ENCODE assay signal across 16 cellular contexts in genomic region chr5:131825404-131826013, GRCh38. TPM values are rescaled to one million over a fixed set of nuclear protein-coding genes. Genes with fewer than 3 reads are reported as not detected.
DNase-seq lines count a peak whose midpoint lies in the region; ATAC-seq and TF ChIP-seq lines count a peak whose summit lies in the region.
"Had no signal": no experiment of that assay in that cellular context is flagged by ENCODE, and none has a peak within 500 bp of the region (broad histone marks: within the 10 kb centered on the region; RNA-seq: fewer than 3 reads in every experiment).

No MANE protein-coding gene starts in this region.

- no peak for TF ChIP-seq CTCF in GM13977 (IDR thresholded peaks at IDR 0.05; ENCODE audit: extremely low read depth, insufficient read depth, missing control alignments)
- no peak for TF ChIP-seq CTCF in vagina (IDR thresholded peaks at IDR 0.05)

- no peak overlapping the region for H2AFZ ChIP-seq in trophoblast cell (ENCODE audit: insufficient read depth, low read length, poor library complexity)

- H3K27me3 ChIP-seq in trophoblast cell (ENCODE audit: insufficient read depth, low read length) (no peaks in the 10 kb centered on the region), vagina (no peaks in the 10 kb centered on the region)
- H3K27me3 ChIP-seq: MG63, neutrophil had no signal

- no peak overlapping the region for H3K23ac ChIP-seq in trophoblast cell (ENCODE audit: low read length)

- in situ Hi-C loops in GM13977 (cut with MboI; ENCODE audit: low pct_unique_long_range_greater_than_20kb, low sequenced_read_pairs, unreplicated experiment): no loop called here

- H3K4ac ChIP-seq in trophoblast cell (ENCODE audit: low read depth, low read length): no peak overlapping the region

- no peak overlapping the region for H2BK12ac ChIP-seq in trophoblast cell (ENCODE audit: low read length)

- H3K79me2 ChIP-seq in trophoblast cell (ENCODE audit: control insufficient read depth, insufficient read depth, low read length, poor library complexity): no peaks in the 10 kb centered on the region

- H3K4me3 ChIP-seq in trophoblast cell (ENCODE audit: low read depth, low read length): no peak overlapping the region
- H3K4me3 ChIP-seq in vagina: no peak overlapping the region
- H3K4me3 ChIP-seq: lung, MG63 had no signal

- H3K4me1 ChIP-seq in trophoblast cell (ENCODE audit: control insufficient read depth in 1 of 2, insufficient read depth in 2 of 2, low read length in 2 of 2): peaks cover 4 to 5% of the 10 kb centered on the region in 2 experiments
- H3K4me1 ChIP-seq in vagina: no peaks in the 10 kb centered on the region

- H3K79me1 ChIP-seq in trophoblast cell (ENCODE audit: low read length): no peaks in the 10 kb centered on the region

- intact Hi-C loops in vagina (cut with DNase I): no loop called here

- H2AK5ac ChIP-seq in trophoblast cell (ENCODE audit: low read length): no peak overlapping the region

- TF ChIP-seq POLR2A in vagina (IDR thresholded peaks at IDR 0.05): no peak

- no peak overlapping the region for H3K4me2 ChIP-seq in trophoblast cell (ENCODE audit: low read length)

- H2BK5ac ChIP-seq in trophoblast cell (ENCODE audit: low read depth, low read length, poor library complexity): no peak overlapping the region

- H3K14ac ChIP-seq in trophoblast cell (ENCODE audit: low read length): no peak overlapping the region

- DNase-seq in trophoblast cell (no peak), GM13977 (ENCODE audit: low spot score) (no peak), NCI-H446 (lab: John Stamatoyannopoulos, UW) (no peak), vagina (ENCODE audit: extremely low spot score in 2 of 2) (no peak)
- DNase-seq: activated naive CD4-positive, alpha-beta T cell treated with anti-CD3 and anti-CD28 coated beads, Interleukin-2, amount 50 U/mL, for 16 hours; EL; hypothalamus; MG63; NCI-H226 had no signal

- H3K9me3 ChIP-seq in trophoblast cell (ENCODE audit: insufficient read depth, low read depth, low read length): peaks cover 2% of the 10 kb centered on the region
- no peaks in the 10 kb centered on the region for H3K9me3 ChIP-seq in vagina
- H3K9me3 ChIP-seq: neutrophil had no signal

- H2BK120ac ChIP-seq in trophoblast cell (ENCODE audit: insufficient read depth, low read length, poor library complexity): no peak overlapping the region

- no peak overlapping the region for H4K12ac ChIP-seq in trophoblast cell (ENCODE audit: low read depth, low read length)

- no peak overlapping the region for H4K8ac ChIP-seq in trophoblast cell (ENCODE audit: low read depth, low read length)

- H3K27ac ChIP-seq in trophoblast cell (ENCODE audit: low read depth, low read length) (peak overlapping the region; percentile 29), vagina (no peak overlapping the region)
- H3K27ac ChIP-seq: C4-2B, neutrophil had no signal

- peak; percentile 87 for ATAC-seq in GM18861 (IDR thresholded peaks at IDR 0.05; ENCODE audit: unreplicated experiment)
- peak; percentile 88 for ATAC-seq in GM21717 (IDR thresholded peaks at IDR 0.05; ENCODE audit: unreplicated experiment)
- peak; percentile 67 for ATAC-seq in HG03469 (IDR thresholded peaks at IDR 0.05; ENCODE audit: unreplicated experiment)
- ATAC-seq: SK-N-SH treated with all-trans-retinoic acid at 6 μM for 48 hours had no signal

- H3K9ac ChIP-seq in trophoblast cell (ENCODE audit: low read length): no peak overlapping the region

- H3K18ac ChIP-seq in trophoblast cell (ENCODE audit: low read length): no peak overlapping the region

- no peak overlapping the region for H4K91ac ChIP-seq in trophoblast cell (ENCODE audit: low read depth, low read length)

- no CpG with 5 or more reads among the region's 2 CpGs for WGBS in trophoblast cell (ENCODE audit: extremely low coverage, insufficient coverage, insufficient read length)

- H3K36me3 ChIP-seq in trophoblast cell (ENCODE audit: control insufficient read depth in 1 of 2, insufficient read depth in 2 of 2, low read length in 2 of 2): peaks cover 0 to 2% of the 10 kb centered on the region in 2 experiments
- no peaks in the 10 kb centered on the region for H3K36me3 ChIP-seq in vagina
- H3K36me3 ChIP-seq: MG63, neutrophil had no signal

RNA-seq across cellular contexts. Expression of gene FNIP1, which starts 28.7 kb away (rescaled TPM):
- polyA plus RNA-seq in trophoblast cell (2013): 10.2 and 11.3 TPM in 2 replicates
- total RNA-seq in vagina: 29.5 TPM
